ENCODE assay signal across 12 cellular contexts in the genomic region with DNA sequence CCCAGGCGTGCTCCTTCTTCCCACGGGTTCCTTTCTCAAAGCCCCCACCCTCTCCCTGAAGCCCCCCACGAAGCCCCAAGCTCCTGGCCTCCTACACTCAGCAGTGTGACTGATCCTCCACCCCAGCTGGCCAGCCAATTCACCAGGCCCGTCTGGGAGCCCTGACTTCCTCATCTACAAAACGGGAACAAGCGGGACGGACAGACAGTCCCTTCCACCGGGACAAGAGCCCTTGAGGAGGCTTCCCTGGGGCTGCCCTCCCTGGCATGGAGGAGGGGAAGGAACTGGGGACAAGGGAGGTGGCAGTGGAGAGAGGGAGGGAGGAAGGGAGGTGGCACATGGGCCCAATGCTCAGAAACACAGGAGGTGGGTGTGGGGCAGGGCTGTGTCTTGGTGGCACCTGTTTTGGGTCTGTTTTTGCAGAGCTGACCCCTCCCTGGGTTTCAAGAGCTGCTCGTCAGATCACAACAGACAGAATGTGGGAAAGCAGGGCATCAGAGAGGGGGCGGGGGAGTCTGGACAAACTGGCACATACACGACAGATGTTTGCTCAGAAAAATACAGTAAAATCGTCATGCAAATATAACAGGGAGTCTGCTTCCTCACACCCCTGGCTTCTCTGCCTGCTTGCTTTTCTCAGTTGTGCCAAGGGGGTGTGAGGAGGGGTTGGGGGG. TPM values are rescaled to one million over a fixed set of nuclear protein-coding genes. Genes with fewer than 3 reads are reported as not detected.
A peak's percentile ranks its signal among the peaks of the same experiment; 100 is the strongest.
DNase-seq lines count a peak whose midpoint lies in the region; ATAC-seq and TF ChIP-seq lines count a peak whose summit lies in the region.
"Had no signal": no experiment of that assay in that cellular context is flagged by ENCODE, and none has a peak within 500 bp of the region (broad histone marks: within the 10 kb centered on the region; RNA-seq: fewer than 3 reads in every experiment).

No MANE protein-coding gene starts in this region.

- BruUV-seq in PC-3 (replicated peaks; lab: Mats Ljungman, UMichigan) = no TSS peak

- no peak overlapping the region for H3K9ac ChIP-seq in PC-3 (ENCODE audit: low read length)

- TF ChIP-seq EP300 in transverse colon (IDR thresholded peaks at IDR 0.05; ENCODE audit: low read depth) = no peak

- in situ Hi-C loops in transverse colon (cut with MboI; ENCODE audit: low pct_ligation_motif_present in 1 of 4, low pct_unique_long_range_greater_than_20kb in 1 of 4, low sequenced_read_pairs in 3 of 4) = no loop called here

- no peak overlapping the region for H3K4me3 Mint-ChIP-seq in chondrocyte (ENCODE audit: unreplicated experiment)

- H3K4me3 ChIP-seq in PC-3 (ENCODE audit: low read length) = no peak overlapping the region
- H3K4me3 ChIP-seq in right atrium auricular region = no peak overlapping the region
- H3K4me3 ChIP-seq in transverse colon = no peak overlapping the region

- no peaks in the 10 kb centered on the region for H3K79me2 ChIP-seq in PC-3 (ENCODE audit: low read length)

- no peaks in the 10 kb centered on the region for H4K20me1 ChIP-seq in PC-3 (ENCODE audit: low read length)

- H3K27ac Mint-ChIP-seq in chondrocyte (ENCODE audit: unreplicated experiment) = no peak overlapping the region

- H3K27me3 ChIP-seq in PC-3 (ENCODE audit: low read length) (no peaks in the 10 kb centered on the region), right atrium auricular region (no peaks in the 10 kb centered on the region), transverse colon (peaks cover 11% of the 10 kb centered on the region)

- H3K4me2 ChIP-seq in PC-3 (ENCODE audit: low read length) = no peak overlapping the region

- H3K9me3 Mint-ChIP-seq in chondrocyte (ENCODE audit: low read depth) = no peaks in the 10 kb centered on the region

- no peak overlapping the region for H2AFZ ChIP-seq in PC-3 (ENCODE audit: low read length)

- H3K9me3 ChIP-seq in PC-3 (ENCODE audit: low read length) = no peaks in the 10 kb centered on the region
- no peaks in the 10 kb centered on the region for H3K9me3 ChIP-seq in right atrium auricular region
- H3K9me3 ChIP-seq in transverse colon = no peaks in the 10 kb centered on the region

- no peaks in the 10 kb centered on the region for H3K36me3 Mint-ChIP-seq in chondrocyte (ENCODE audit: low read depth)

- H3K27ac ChIP-seq in PC-3 (ENCODE audit: low read length) (no peak overlapping the region), right atrium auricular region (no peak overlapping the region), transverse colon (no peak overlapping the region)

- intact Hi-C loops in PC-3 (cut with micrococcal nuclease) = no loop called here
- intact Hi-C loops in transverse colon (cut with DNase I; ENCODE audit: low total_unique reads) = no loop called here

- DNase-seq in NCI-H1417 (lab: John Stamatoyannopoulos, UW) (peak in 2 of 3 experiments; percentile 22 to 66), NCI-H1417 treated with DMSO at 0.1 percent for 48 hours (lab: John Stamatoyannopoulos, UW) (no peak), PC-3 (no peak), right atrium auricular region (ENCODE audit: low spot score) (peak; percentile 60), transverse colon (peak; percentile 39), NCI-H2107 treated with DMSO at 0.1 percent for 48 hours (lab: John Stamatoyannopoulos, UW; ENCODE audit: unreplicated experiment) (no peak), chondrocyte (ENCODE audit: low spot score) (no peak), EL (no peak)
- DNase-seq: activated CD4-positive, alpha-beta T cell treated with anti-CD3 and anti-CD28 coated beads for 4 hours; activated naive CD4-positive, alpha-beta T cell; cerebellar nuclear complex; stimulated activated CD4-positive, alpha-beta T cell treated with anti-CD3 and anti-CD28 coated beads, Interleukin-15, amount 100 ng/mL, for 24 hours had no signal

- H3F3A ChIP-seq in PC-3 (ENCODE audit: low read length, unreplicated experiment) = no peaks in the 10 kb centered on the region

- 49% methylated on average over 12 of the region's 12 CpGs; no CpG with 5 or more reads in 1 of the 2 donors for WGBS in transverse colon (ENCODE audit: low coverage in 1 of 2), 2 donors

- H3K36me3 ChIP-seq in PC-3 (ENCODE audit: low read depth, low read length) (no peaks in the 10 kb centered on the region), right atrium auricular region (no peaks in the 10 kb centered on the region), transverse colon (no peaks in the 10 kb centered on the region)

- H3K4me1 Mint-ChIP-seq in chondrocyte (ENCODE audit: low read depth) = no peaks in the 10 kb centered on the region

- no peak for TF ChIP-seq POLR2A in transverse colon (IDR thresholded peaks at IDR 0.05)

- no peaks in the 10 kb centered on the region for H3K4me1 ChIP-seq in PC-3 (ENCODE audit: insufficient read depth, low read length)
- no peaks in the 10 kb centered on the region for H3K4me1 ChIP-seq in right atrium auricular region
- peaks cover 0 to 6% (median 2%) of the 10 kb centered on the region in 4 donors for H3K4me1 ChIP-seq in transverse colon

- ATAC-seq in PC-3 = peak; percentile 49

- CTCF ChIA-PET in PC-3 (lab: Charles Lee) = no interaction called here

- TF ChIP-seq CTCF in PC-3 (conservative IDR thresholded peaks at IDR 0.05; ENCODE audit: low read depth, low read length) (no peak), right atrium auricular region (IDR thresholded peaks at IDR 0.05) (no peak), transverse colon (IDR thresholded peaks at IDR 0.05) (no peak), chondrocyte (IDR thresholded peaks at IDR 0.05) (no peak)

- H3K9me2 ChIP-seq in PC-3 (replicated peaks; ENCODE audit: low read length) = no peaks in the 10 kb centered on the region

- H3K27me3 Mint-ChIP-seq in chondrocyte (ENCODE audit: low read depth) = peaks cover 2% of the 10 kb centered on the region

- POLR2A ChIA-PET in PC-3 (lab: Charles Lee; ENCODE audit: unreplicated experiment) = no interaction called here

RNA-seq across cellular contexts. Expression of a gene that starts 56.8 kb away (rescaled TPM):
- total RNA-seq in PC-3 (2014; rRNA removed) (10.0 and 14.5 TPM in 2 replicates), right atrium auricular region (not detected), transverse colon (under 1 TPM in 2 of 4 donors, not detected in 2; under 0.01 TPM), chondrocyte (0.65 to 1.2 TPM (median 1.1 TPM) in 3 replicates)

Comparison
In these comparisons a context has a peak if more than half of its experiments do, and no peak if none do; other contexts are left out.
1. DNase-seq: peak in NCI-H1417 (2 of 3), right atrium auricular region (single experiment) and transverse colon (single experiment); none in NCI-H1417 treated with DMSO at 0.1 percent for 48 hours (single experiment), PC-3 (single experiment), NCI-H2107 treated with DMSO at 0.1 percent for 48 hours (single experiment), chondrocyte (single experiment) and EL (single experiment).